In the genomic region with DNA sequence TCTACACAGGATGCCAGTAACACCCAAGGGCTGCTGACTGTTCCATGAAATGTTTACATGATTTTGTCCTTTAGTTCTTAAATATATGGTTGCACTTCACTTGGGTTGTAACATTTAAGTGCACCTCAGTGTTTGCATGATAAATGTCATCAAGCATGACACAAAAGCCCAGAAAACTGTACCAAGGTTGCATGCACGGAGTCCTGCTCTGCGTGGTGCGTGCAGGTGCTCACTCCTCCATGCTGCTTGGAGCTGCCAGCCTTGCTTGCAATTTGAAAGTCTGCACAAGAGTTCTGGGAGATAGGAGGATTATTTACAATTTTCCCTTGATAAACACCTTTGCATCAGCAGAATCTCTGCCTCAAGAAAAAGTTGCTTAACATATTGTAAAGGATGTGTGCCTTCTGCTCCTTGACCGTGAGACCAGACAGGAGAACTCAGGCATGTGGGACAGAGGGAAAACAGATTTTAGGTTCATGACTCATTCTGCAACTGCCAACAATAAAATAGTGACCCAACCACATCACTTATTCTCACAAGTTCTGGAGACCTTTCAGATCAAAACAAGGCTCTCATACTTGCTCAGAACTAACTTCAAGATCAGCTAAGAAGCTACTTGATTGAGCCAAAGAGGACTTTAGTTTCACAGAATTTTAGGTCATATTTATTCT, we compare ENCODE assay signal across 1 cellular context.
TF ChIP-seq lines count a peak whose summit lies in the region.

No MANE protein-coding gene starts in this region.

TF ChIP-seq in GM12878, 131 proteins besides CTCF, POLR2A, EP300 and RAD21 (continued from another document):
- TF ChIP-seq, protein P1, sequence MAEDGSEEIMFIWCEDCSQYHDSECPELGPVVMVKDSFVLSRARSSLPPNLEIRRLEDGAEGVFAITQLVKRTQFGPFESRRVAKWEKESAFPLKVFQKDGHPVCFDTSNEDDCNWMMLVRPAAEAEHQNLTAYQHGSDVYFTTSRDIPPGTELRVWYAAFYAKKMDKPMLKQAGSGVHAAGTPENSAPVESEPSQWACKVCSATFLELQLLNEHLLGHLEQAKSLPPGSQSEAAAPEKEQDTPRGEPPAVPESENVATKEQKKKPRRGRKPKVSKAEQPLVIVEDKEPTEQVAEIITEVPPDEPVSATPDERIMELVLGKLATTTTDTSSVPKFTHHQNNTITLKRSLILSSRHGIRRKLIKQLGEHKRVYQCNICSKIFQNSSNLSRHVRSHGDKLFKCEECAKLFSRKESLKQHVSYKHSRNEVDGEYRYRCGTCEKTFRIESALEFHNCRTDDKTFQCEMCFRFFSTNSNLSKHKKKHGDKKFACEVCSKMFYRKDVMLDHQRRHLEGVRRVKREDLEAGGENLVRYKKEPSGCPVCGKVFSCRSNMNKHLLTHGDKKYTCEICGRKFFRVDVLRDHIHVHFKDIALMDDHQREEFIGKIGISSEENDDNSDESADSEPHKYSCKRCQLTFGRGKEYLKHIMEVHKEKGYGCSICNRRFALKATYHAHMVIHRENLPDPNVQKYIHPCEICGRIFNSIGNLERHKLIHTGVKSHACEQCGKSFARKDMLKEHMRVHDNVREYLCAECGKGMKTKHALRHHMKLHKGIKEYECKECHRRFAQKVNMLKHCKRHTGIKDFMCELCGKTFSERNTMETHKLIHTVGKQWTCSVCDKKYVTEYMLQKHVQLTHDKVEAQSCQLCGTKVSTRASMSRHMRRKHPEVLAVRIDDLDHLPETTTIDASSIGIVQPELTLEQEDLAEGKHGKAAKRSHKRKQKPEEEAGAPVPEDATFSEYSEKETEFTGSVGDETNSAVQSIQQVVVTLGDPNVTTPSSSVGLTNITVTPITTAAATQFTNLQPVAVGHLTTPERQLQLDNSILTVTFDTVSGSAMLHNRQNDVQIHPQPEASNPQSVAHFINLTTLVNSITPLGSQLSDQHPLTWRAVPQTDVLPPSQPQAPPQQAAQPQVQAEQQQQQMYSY (CRISPR knock-in tag; IDR thresholded peaks at IDR 0.05), result no peak
- peak; percentile 12; the same call in 1 of the 2 replicates for TF ChIP-seq IRF4 (IDR thresholded peaks at IDR 0.05; ENCODE audit: low read depth, low read length)
- no peak for TF ChIP-seq MXI1 (IDR thresholded peaks at IDR 0.05; ENCODE audit: low read depth, low read length)
TF ChIP-seq in GM12878: peak in this region for 2.
